Comparison of ENCODE assay signal across 1 cellular context in genomic region chr11:65095974-65096806, GRCh38.
A peak's percentile ranks its signal among the peaks of the same experiment; 100 is the strongest.
TF ChIP-seq lines count a peak whose summit lies in the region.

TSS of gene VPS51 (plus strand) at chr11:65096214. CDS start at chr11:65096251, 37 bp downstream.

TF ChIP-seq in HEK293, 187 proteins besides CTCF, POLR2A, EP300 and RAD21 (continued from another document and continues in another):
- TF ChIP-seq, protein P1, sequence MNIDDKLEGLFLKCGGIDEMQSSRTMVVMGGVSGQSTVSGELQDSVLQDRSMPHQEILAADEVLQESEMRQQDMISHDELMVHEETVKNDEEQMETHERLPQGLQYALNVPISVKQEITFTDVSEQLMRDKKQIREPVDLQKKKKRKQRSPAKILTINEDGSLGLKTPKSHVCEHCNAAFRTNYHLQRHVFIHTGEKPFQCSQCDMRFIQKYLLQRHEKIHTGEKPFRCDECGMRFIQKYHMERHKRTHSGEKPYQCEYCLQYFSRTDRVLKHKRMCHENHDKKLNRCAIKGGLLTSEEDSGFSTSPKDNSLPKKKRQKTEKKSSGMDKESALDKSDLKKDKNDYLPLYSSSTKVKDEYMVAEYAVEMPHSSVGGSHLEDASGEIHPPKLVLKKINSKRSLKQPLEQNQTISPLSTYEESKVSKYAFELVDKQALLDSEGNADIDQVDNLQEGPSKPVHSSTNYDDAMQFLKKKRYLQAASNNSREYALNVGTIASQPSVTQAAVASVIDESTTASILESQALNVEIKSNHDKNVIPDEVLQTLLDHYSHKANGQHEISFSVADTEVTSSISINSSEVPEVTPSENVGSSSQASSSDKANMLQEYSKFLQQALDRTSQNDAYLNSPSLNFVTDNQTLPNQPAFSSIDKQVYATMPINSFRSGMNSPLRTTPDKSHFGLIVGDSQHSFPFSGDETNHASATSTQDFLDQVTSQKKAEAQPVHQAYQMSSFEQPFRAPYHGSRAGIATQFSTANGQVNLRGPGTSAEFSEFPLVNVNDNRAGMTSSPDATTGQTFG (tag by site-specific recombination; IDR thresholded peaks at IDR 0.05; ENCODE audit: borderline replicate concordance): peak; percentile 88
- 0 out of 2 replicates have a peak, but pooled peaks have one; percentile 39 for TF ChIP-seq SCRT2 (tag by site-specific recombination; IDR thresholded peaks at IDR 0.05)
- no peak for TF ChIP-seq ZNF112 (tag by site-specific recombination; IDR thresholded peaks at IDR 0.05)
- no peak for TF ChIP-seq ZNF544 (tag by site-specific recombination; IDR thresholded peaks at IDR 0.05)
- peak; percentile 59; the same call in 1 of the 2 replicates for TF ChIP-seq ZNF10 (tag by site-specific recombination; IDR thresholded peaks at IDR 0.05)
- TF ChIP-seq, protein P2, sequence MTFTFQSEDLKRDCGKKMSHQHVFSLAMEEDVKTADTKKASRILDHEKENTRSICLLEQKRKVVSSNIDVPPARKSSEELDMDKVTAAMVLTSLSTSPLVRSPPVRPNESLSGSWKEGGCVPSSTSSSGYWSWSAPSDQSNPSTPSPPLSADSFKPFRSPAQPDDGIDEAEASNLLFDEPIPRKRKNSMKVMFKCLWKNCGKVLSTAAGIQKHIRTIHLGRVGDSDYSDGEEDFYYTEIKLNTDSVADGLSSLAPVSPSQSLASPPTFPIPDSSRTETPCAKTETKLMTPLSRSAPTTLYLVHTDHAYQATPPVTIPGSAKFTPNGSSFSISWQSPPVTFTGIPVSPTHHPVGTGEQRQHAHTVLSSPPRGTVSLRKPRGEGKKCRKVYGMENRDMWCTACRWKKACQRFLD (tag by site-specific recombination; IDR thresholded peaks at IDR 0.05): no peak
- 0 out of 2 replicates have a peak, but pooled peaks have one; percentile 44 for TF ChIP-seq ZNF280D (tag by site-specific recombination; IDR thresholded peaks at IDR 0.05)
- TF ChIP-seq ZNF76 (tag by site-specific recombination; IDR thresholded peaks at IDR 0.05; ENCODE audit: borderline replicate concordance, low read depth): peak; percentile 88
- TF ChIP-seq FEZF1 (tag by site-specific recombination; IDR thresholded peaks at IDR 0.05): peak; percentile 50; the same call in 1 of the 2 replicates
- peak; percentile 8 for TF ChIP-seq ZNF529 (tag by site-specific recombination; IDR thresholded peaks at IDR 0.05; ENCODE audit: insufficient replicate concordance)
- TF ChIP-seq, protein P3, sequence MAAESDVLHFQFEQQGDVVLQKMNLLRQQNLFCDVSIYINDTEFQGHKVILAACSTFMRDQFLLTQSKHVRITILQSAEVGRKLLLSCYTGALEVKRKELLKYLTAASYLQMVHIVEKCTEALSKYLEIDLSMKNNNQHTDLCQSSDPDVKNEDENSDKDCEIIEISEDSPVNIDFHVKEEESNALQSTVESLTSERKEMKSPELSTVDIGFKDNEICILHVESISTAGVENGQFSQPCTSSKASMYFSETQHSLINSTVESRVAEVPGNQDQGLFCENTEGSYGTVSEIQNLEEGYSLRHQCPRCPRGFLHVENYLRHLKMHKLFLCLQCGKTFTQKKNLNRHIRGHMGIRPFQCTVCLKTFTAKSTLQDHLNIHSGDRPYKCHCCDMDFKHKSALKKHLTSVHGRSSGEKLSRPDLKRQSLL (tag by site-specific recombination; IDR thresholded peaks at IDR 0.05): peak; percentile 77
- TF ChIP-seq ZNF302 (tag by site-specific recombination; IDR thresholded peaks at IDR 0.05; ENCODE audit: low read depth): 0 out of 2 replicates have a peak, but pooled peaks have one; percentile 17
- 0 out of 2 replicates have a peak, but pooled peaks have one; percentile 37 for TF ChIP-seq ZNF19 (tag by site-specific recombination; IDR thresholded peaks at IDR 0.05; ENCODE audit: low read depth)
- TF ChIP-seq ZNF138 (tag by site-specific recombination; IDR thresholded peaks at IDR 0.05; ENCODE audit: borderline replicate concordance): no peak
- no peak for TF ChIP-seq MEIS1 (CRISPR knock-in tag; IDR thresholded peaks at IDR 0.05; ENCODE audit: borderline replicate concordance)
- TF ChIP-seq ZFHX2 (tag by site-specific recombination; conservative IDR thresholded peaks at IDR 0.05): peak; percentile 53
- TF ChIP-seq ZNF530 (tag by site-specific recombination; IDR thresholded peaks at IDR 0.05; ENCODE audit: low read depth): peak; percentile 29; the same call in 1 of the 2 replicates
- TF ChIP-seq ZNF521 (tag by site-specific recombination; IDR thresholded peaks at IDR 0.05): no peak
- peak; percentile 54 for TF ChIP-seq ZNF146 (tag by site-specific recombination; IDR thresholded peaks at IDR 0.05)
- TF ChIP-seq ZBTB1 (tag by site-specific recombination; IDR thresholded peaks at IDR 0.05): 0 out of 2 replicates have a peak, but pooled peaks have one; percentile 17
- TF ChIP-seq ZBTB20 (tag by site-specific recombination; IDR thresholded peaks at IDR 0.05): peak; percentile 50; the same call in 1 of the 2 replicates
- peak; percentile 89 for TF ChIP-seq ZFP69B (tag by site-specific recombination; IDR thresholded peaks at IDR 0.05)
- TF ChIP-seq ZNF157 (tag by site-specific recombination; IDR thresholded peaks at IDR 0.05): no peak
- no peak for TF ChIP-seq ZNF791 (tag by site-specific recombination; IDR thresholded peaks at IDR 0.05)
- 0 out of 2 replicates have a peak, but pooled peaks have one; percentile 33 for TF ChIP-seq PRDM6 (tag by site-specific recombination; IDR thresholded peaks at IDR 0.05)
- TF ChIP-seq KLF8 (tag by site-specific recombination; IDR thresholded peaks at IDR 0.05): peak; percentile 98
- TF ChIP-seq KLF7 (tag by site-specific recombination; IDR thresholded peaks at IDR 0.05; ENCODE audit: borderline replicate concordance): peak; percentile 96
- TF ChIP-seq ZNF292 (tag by site-specific recombination; IDR thresholded peaks at IDR 0.05; ENCODE audit: borderline replicate concordance, low read depth): no peak
- peak; percentile 66 for TF ChIP-seq KLF9 (tag by site-specific recombination; IDR thresholded peaks at IDR 0.05; ENCODE audit: low read depth)
- TF ChIP-seq, protein P4, sequence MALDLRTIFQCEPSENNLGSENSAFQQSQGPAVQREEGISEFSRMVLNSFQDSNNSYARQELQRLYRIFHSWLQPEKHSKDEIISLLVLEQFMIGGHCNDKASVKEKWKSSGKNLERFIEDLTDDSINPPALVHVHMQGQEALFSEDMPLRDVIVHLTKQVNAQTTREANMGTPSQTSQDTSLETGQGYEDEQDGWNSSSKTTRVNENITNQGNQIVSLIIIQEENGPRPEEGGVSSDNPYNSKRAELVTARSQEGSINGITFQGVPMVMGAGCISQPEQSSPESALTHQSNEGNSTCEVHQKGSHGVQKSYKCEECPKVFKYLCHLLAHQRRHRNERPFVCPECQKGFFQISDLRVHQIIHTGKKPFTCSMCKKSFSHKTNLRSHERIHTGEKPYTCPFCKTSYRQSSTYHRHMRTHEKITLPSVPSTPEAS (tag by site-specific recombination; IDR thresholded peaks at IDR 0.05): peak; percentile 55
- TF ChIP-seq ZFP3 (tag by site-specific recombination; IDR thresholded peaks at IDR 0.05; ENCODE audit: low read depth): no peak
- TF ChIP-seq, protein P5, sequence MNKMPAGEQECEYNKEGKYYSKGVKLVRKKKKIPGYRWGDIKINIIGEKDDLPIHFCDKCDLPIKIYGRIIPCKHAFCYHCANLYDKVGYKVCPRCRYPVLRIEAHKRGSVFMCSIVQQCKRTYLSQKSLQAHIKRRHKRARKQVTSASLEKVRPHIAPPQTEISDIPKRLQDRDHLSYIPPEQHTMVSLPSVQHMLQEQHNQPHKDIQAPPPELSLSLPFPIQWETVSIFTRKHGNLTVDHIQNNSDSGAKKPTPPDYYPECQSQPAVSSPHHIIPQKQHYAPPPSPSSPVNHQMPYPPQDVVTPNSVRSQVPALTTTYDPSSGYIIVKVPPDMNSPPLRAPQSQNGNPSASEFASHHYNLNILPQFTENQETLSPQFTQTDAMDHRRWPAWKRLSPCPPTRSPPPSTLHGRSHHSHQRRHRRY (tag by site-specific recombination; IDR thresholded peaks at IDR 0.05): 0 out of 2 replicates have a peak, but pooled peaks have one; percentile 14
- peak; percentile 92 for TF ChIP-seq ZSCAN5A (tag by site-specific recombination; IDR thresholded peaks at IDR 0.05)
- no peak for TF ChIP-seq ZNF354C (tag by site-specific recombination; IDR thresholded peaks at IDR 0.05; ENCODE audit: borderline replicate concordance, low read depth)
- TF ChIP-seq ZNF501 (tag by site-specific recombination; IDR thresholded peaks at IDR 0.05): peak; percentile 92
- TF ChIP-seq YY2 (tag by site-specific recombination; IDR thresholded peaks at IDR 0.05): peak; percentile 93
- TF ChIP-seq ZNF223 (tag by site-specific recombination; IDR thresholded peaks at IDR 0.05): no peak
- TF ChIP-seq, protein P6, sequence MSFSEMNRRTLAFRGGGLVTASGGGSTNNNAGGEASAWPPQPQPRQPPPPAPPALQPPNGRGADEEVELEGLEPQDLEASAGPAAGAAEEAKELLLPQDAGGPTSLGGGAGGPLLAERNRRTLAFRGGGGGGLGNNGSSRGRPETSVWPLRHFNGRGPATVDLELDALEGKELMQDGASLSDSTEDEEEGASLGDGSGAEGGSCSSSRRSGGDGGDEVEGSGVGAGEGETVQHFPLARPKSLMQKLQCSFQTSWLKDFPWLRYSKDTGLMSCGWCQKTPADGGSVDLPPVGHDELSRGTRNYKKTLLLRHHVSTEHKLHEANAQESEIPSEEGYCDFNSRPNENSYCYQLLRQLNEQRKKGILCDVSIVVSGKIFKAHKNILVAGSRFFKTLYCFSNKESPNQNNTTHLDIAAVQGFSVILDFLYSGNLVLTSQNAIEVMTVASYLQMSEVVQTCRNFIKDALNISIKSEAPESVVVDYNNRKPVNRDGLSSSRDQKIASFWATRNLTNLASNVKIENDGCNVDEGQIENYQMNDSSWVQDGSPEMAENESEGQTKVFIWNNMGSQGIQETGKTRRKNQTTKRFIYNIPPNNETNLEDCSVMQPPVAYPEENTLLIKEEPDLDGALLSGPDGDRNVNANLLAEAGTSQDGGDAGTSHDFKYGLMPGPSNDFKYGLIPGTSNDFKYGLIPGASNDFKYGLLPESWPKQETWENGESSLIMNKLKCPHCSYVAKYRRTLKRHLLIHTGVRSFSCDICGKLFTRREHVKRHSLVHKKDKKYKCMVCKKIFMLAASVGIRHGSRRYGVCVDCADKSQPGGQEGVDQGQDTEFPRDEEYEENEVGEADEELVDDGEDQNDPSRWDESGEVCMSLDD (tag by site-specific recombination; IDR thresholded peaks at IDR 0.05): peak; percentile 72; the same call in 1 of the 2 replicates
- peak; percentile 86 for TF ChIP-seq ZBTB48 (tag by site-specific recombination; IDR thresholded peaks at IDR 0.05)
- TF ChIP-seq KLF16 (tag by site-specific recombination; IDR thresholded peaks at IDR 0.05): peak; percentile 97
- no peak for TF ChIP-seq ZNF404 (tag by site-specific recombination; IDR thresholded peaks at IDR 0.05)
- peak; percentile 88; the same call in 1 of the 2 replicates for TF ChIP-seq AEBP2 (tag by site-specific recombination; IDR thresholded peaks at IDR 0.05; ENCODE audit: borderline replicate concordance)
- TF ChIP-seq ZFP41 (tag by site-specific recombination; IDR thresholded peaks at IDR 0.05; ENCODE audit: borderline replicate concordance): no peak
